ENCODE assay signal across 27 cellular contexts in genomic region chr13:90889906-90890305, GRCh38.
"Had no signal": no experiment of that assay in that cellular context is flagged by ENCODE, and none has a peak within 500 bp of the region (broad histone marks: within the 10 kb centered on the region; RNA-seq: fewer than 3 reads in every experiment).

No MANE protein-coding gene starts in this region.

- H3K36me3 Mint-ChIP-seq: activated CD8-positive, alpha-beta memory T cell treated with anti-CD3 and anti-CD28 coated beads, Interleukin-2, amount 10 ng/mL, durations not matched to agents 7 days and 5 days; activated naive CD4-positive, alpha-beta T cell treated with anti-CD3 and anti-CD28 coated beads, Interleukin-2, amount 50 U/mL, for 72 hours; T-cell had no signal

- H3K4me1 ChIP-seq: ascending aorta, body of pancreas had no signal

- H3K4me3 Mint-ChIP-seq: activated CD8-positive, alpha-beta memory T cell treated with anti-CD3 and anti-CD28 coated beads, Interleukin-2, amount 10 ng/mL, durations not matched to agents 7 days and 5 days; activated CD8-positive, alpha-beta T cell treated with anti-CD3 and anti-CD28 coated beads, Interleukin-2, amount 10 ng/mL, durations not matched to agents 7 days and 5 days; activated naive CD8-positive, alpha-beta T cell treated with anti-CD3 and anti-CD28 coated beads, Interleukin-2, amount 50 U/mL, for 24 hours; activated T-cell treated with anti-CD3 and anti-CD28 coated beads, Interleukin-2, amount 50 U/mL, for 24 hours; activated T-helper 1 cell treated with anti-CD3 and anti-CD28 coated beads, Interleukin-12 subunit alpha, Interleukin-12 subunit beta, Interleukin-2, Interleukin-4 antibody, amounts not matched to agents 30 ng/mL and 10 ng/mL and 1 ng/mL, durations not matched to agents 14 hours and 24 hours and 36 hours; T-cell had no signal

- H3K9me3 ChIP-seq: ascending aorta, body of pancreas had no signal

- H3K27ac ChIP-seq: ascending aorta, body of pancreas, SK-N-MC, WERI-Rb-1 had no signal

- H3K9me3 Mint-ChIP-seq: activated naive CD8-positive, alpha-beta T cell treated with anti-CD3 and anti-CD28 coated beads, Interleukin-2, amount 50 U/mL, for 24 hours; activated T-helper 1 cell treated with anti-CD3 and anti-CD28 coated beads, Interleukin-12 subunit alpha, Interleukin-12 subunit beta, Interleukin-2, Interleukin-4 antibody, amounts not matched to agents 30 ng/mL and 10 ng/mL and 1 ng/mL, durations not matched to agents 14 hours and 24 hours and 36 hours had no signal

- H3K36me3 ChIP-seq: ascending aorta, WERI-Rb-1 had no signal

- H3K27me3 ChIP-seq: ascending aorta, body of pancreas had no signal

- H3K27me3 Mint-ChIP-seq: activated CD8-positive, alpha-beta memory T cell treated with anti-CD3 and anti-CD28 coated beads, Interleukin-2, amount 10 ng/mL, durations not matched to agents 7 days and 5 days; activated naive CD8-positive, alpha-beta T cell treated with anti-CD3 and anti-CD28 coated beads, Interleukin-2, amount 50 U/mL, for 24 hours; activated T-cell treated with anti-CD3 and anti-CD28 coated beads, Interleukin-2, amount 50 U/mL, for 24 hours; T-cell had no signal

- DNase-seq: activated CD4-positive, alpha-beta T cell treated with anti-CD3 and anti-CD28 coated beads for 4 hours; activated CD8-positive, alpha-beta memory T cell treated with anti-CD3 and anti-CD28 coated beads, Interleukin-2, amount 10 ng/mL, durations not matched to agents 7 days and 5 days; activated CD8-positive, alpha-beta T cell treated with anti-CD3 and anti-CD28 coated beads, Interleukin-2, amount 10 ng/mL, durations not matched to agents 7 days and 5 days; activated effector memory CD4-positive, alpha-beta T cell treated with Interleukin-2 at 50 U/mL for 16 hours; activated naive CD4-positive, alpha-beta T cell treated with Interleukin-2 at 50 U/mL for 16 hours; activated naive CD8-positive, alpha-beta T cell treated with anti-CD3 and anti-CD28 coated beads, Interleukin-2, amount 50 U/mL, for 24 hours; activated T-cell treated with anti-CD3 and anti-CD28 coated beads, Interleukin-2, amount 50 U/mL, for 24 hours; amniotic stem cell; body of pancreas; central memory CD4-positive, alpha-beta T cell; Kasumi-1; NCI-H1048; NCI-H1417; NCI-H1930; NCI-H2107; NCI-H526; OCI-M1; RPMI8226; T-cell; WERI-Rb-1 had no signal

- ATAC-seq: activated CD4-positive, CD25-positive, alpha-beta regulatory T cell treated with anti-CD3 and anti-CD28 coated beads, Interleukin-2, amount 50 U/mL, for 24 hours; activated CD8-positive, alpha-beta memory T cell treated with anti-CD3 and anti-CD28 coated beads, Interleukin-2, amount 10 ng/mL, durations not matched to agents 7 days and 5 days; activated CD8-positive, alpha-beta T cell treated with anti-CD3 and anti-CD28 coated beads, Interleukin-2, amount 10 ng/mL, durations not matched to agents 7 days and 5 days; activated naive CD4-positive, alpha-beta T cell treated with anti-CD3 and anti-CD28 coated beads, Interleukin-2, amount 50 U/mL, for 72 hours; activated naive CD8-positive, alpha-beta T cell treated with anti-CD3 and anti-CD28 coated beads, Interleukin-2, amount 50 U/mL, for 24 hours; body of pancreas; Panc1; Right ventricle myocardium inferior; T-cell had no signal

- H3K4me3 ChIP-seq: ascending aorta, body of pancreas, SK-N-MC had no signal

- H3K27ac Mint-ChIP-seq: activated CD8-positive, alpha-beta memory T cell treated with anti-CD3 and anti-CD28 coated beads, Interleukin-2, amount 10 ng/mL, durations not matched to agents 7 days and 5 days; activated CD8-positive, alpha-beta T cell treated with anti-CD3 and anti-CD28 coated beads, Interleukin-2, amount 10 ng/mL, durations not matched to agents 7 days and 5 days; activated naive CD4-positive, alpha-beta T cell treated with anti-CD3 and anti-CD28 coated beads, Interleukin-2, amount 50 U/mL, for 72 hours; activated naive CD8-positive, alpha-beta T cell treated with anti-CD3 and anti-CD28 coated beads, Interleukin-2, amount 50 U/mL, for 24 hours; activated T-cell treated with anti-CD3 and anti-CD28 coated beads, Interleukin-2, amount 50 U/mL, for 24 hours; activated T-helper 1 cell treated with anti-CD3 and anti-CD28 coated beads, Interleukin-12 subunit alpha, Interleukin-12 subunit beta, Interleukin-2, Interleukin-4 antibody, amounts not matched to agents 30 ng/mL and 10 ng/mL and 1 ng/mL, durations not matched to agents 14 hours and 24 hours and 36 hours; T-cell had no signal

- H3K4me1 Mint-ChIP-seq: activated CD8-positive, alpha-beta memory T cell treated with anti-CD3 and anti-CD28 coated beads, Interleukin-2, amount 10 ng/mL, durations not matched to agents 7 days and 5 days; activated naive CD8-positive, alpha-beta T cell treated with anti-CD3 and anti-CD28 coated beads, Interleukin-2, amount 50 U/mL, for 24 hours; T-cell had no signal
